In the genomic region with DNA sequence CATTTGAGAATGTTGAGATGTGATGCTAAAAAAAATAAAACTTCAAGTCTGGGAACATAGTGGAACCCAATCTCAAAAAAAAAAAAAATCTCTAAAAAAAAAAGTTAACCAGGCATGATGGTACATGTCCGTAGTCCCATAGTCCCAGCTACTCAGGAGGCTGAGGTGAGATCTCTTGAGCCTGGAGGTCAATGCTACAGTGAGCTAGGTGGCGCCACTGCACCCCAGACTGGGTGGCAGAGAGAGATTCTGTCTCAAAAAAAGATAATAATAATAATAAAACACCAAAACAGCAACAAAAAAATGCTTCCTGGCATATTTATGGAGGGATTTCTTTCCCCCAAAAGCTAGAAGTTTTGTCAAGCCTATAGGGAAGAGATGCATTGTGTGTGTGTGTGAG, we compare ENCODE assay signal across 1 cellular context.
TF ChIP-seq lines count a peak whose summit lies in the region.

No MANE protein-coding gene starts in this region.

TF ChIP-seq in GM12878, 131 proteins besides CTCF, POLR2A, EP300 and RAD21 (continued from another document):
- TF ChIP-seq, protein P1, sequence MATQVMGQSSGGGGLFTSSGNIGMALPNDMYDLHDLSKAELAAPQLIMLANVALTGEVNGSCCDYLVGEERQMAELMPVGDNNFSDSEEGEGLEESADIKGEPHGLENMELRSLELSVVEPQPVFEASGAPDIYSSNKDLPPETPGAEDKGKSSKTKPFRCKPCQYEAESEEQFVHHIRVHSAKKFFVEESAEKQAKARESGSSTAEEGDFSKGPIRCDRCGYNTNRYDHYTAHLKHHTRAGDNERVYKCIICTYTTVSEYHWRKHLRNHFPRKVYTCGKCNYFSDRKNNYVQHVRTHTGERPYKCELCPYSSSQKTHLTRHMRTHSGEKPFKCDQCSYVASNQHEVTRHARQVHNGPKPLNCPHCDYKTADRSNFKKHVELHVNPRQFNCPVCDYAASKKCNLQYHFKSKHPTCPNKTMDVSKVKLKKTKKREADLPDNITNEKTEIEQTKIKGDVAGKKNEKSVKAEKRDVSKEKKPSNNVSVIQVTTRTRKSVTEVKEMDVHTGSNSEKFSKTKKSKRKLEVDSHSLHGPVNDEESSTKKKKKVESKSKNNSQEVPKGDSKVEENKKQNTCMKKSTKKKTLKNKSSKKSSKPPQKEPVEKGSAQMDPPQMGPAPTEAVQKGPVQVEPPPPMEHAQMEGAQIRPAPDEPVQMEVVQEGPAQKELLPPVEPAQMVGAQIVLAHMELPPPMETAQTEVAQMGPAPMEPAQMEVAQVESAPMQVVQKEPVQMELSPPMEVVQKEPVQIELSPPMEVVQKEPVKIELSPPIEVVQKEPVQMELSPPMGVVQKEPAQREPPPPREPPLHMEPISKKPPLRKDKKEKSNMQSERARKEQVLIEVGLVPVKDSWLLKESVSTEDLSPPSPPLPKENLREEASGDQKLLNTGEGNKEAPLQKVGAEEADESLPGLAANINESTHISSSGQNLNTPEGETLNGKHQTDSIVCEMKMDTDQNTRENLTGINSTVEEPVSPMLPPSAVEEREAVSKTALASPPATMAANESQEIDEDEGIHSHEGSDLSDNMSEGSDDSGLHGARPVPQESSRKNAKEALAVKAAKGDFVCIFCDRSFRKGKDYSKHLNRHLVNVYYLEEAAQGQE (IDR thresholded peaks at IDR 0.05; ENCODE audit: low read depth, low read length), result no peak
- no peak for TF ChIP-seq TAF1 (IDR thresholded peaks at IDR 0.05; ENCODE audit: borderline replicate concordance, low read depth, low read length)
- TF ChIP-seq CHD4 (IDR thresholded peaks at IDR 0.05), result no peak
- no peak for TF ChIP-seq ATF7 (IDR thresholded peaks at IDR 0.05; ENCODE audit: low read depth)
- no peak for TF ChIP-seq YBX1 (IDR thresholded peaks at IDR 0.05)
- no peak for TF ChIP-seq MYB (IDR thresholded peaks at IDR 0.05; ENCODE audit: borderline replicate concordance, low read depth, low read length)
- no peak for TF ChIP-seq ZBTB40 (IDR thresholded peaks at IDR 0.05; ENCODE audit: borderline replicate concordance)
- no peak for TF ChIP-seq BHLHE40 (IDR thresholded peaks at IDR 0.05; ENCODE audit: borderline replicate concordance in 1 of 2, low read depth in 2 of 2, low read length in 1 of 2)
- no peak for TF ChIP-seq CHD1 (IDR thresholded peaks at IDR 0.05; ENCODE audit: low read depth, low read length)
- TF ChIP-seq ZBED1 (IDR thresholded peaks at IDR 0.05; ENCODE audit: borderline replicate concordance), result no peak
- no peak for TF ChIP-seq PML (IDR thresholded peaks at IDR 0.05; ENCODE audit: low read length)
- TF ChIP-seq CEBPB (IDR thresholded peaks at IDR 0.05; ENCODE audit: borderline replicate concordance in 1 of 2, low read depth in 2 of 2, low read length in 2 of 2), result no peak
- TF ChIP-seq RUNX3 (IDR thresholded peaks at IDR 0.05; ENCODE audit: low read length), result no peak
